ENCODE assay signal across 12 cellular contexts in genomic region chr12:34598851-34599529, GRCh38.
"Had no signal": no experiment of that assay in that cellular context is flagged by ENCODE, and none has a peak within 500 bp of the region (broad histone marks: within the 10 kb centered on the region; RNA-seq: fewer than 3 reads in every experiment).

No MANE protein-coding gene starts in this region.

- H3K36me3 ChIP-seq: breast epithelium, esophagus squamous epithelium, tibial artery had no signal

- DNase-seq: activated CD4-positive, alpha-beta T cell treated with anti-CD3 and anti-CD28 coated beads, Interleukin-2, amount 50 U/mL, for 4 hours; activated CD4-positive, CD25-positive, alpha-beta regulatory T cell; activated naive CD8-positive, alpha-beta T cell treated with anti-CD3 and anti-CD28 coated beads, Interleukin-2, amount 10 ng/mL, durations not matched to agents 7 days and 5 days; esophagus squamous epithelium; foreskin fibroblast; natural killer cell; occipital lobe; stimulated activated CD4-positive, alpha-beta T cell treated with anti-CD3 and anti-CD28 coated beads, Interleukin-15, amount 100 ng/mL, for 24 hours; stimulated activated CD4-positive, alpha-beta T cell treated with anti-CD3 and anti-CD28 coated beads, Interleukin-4, amount 100 ng/mL, for 4 hours had no signal

- H3K4me3 ChIP-seq: breast epithelium, dorsolateral prefrontal cortex, esophagus squamous epithelium, tibial artery had no signal

- H3K4me1 Mint-ChIP-seq: activated naive CD8-positive, alpha-beta T cell treated with anti-CD3 and anti-CD28 coated beads, Interleukin-2, amount 10 ng/mL, durations not matched to agents 7 days and 5 days; natural killer cell had no signal

- H3K4me3 Mint-ChIP-seq: activated naive CD8-positive, alpha-beta T cell treated with anti-CD3 and anti-CD28 coated beads, Interleukin-2, amount 10 ng/mL, durations not matched to agents 7 days and 5 days; natural killer cell had no signal

- ATAC-seq: natural killer cell had no signal

- H3K27me3 ChIP-seq: breast epithelium, esophagus squamous epithelium, tibial artery had no signal

- H3K27me3 Mint-ChIP-seq: activated naive CD8-positive, alpha-beta T cell treated with anti-CD3 and anti-CD28 coated beads, Interleukin-2, amount 10 ng/mL, durations not matched to agents 7 days and 5 days had no signal

- H3K27ac ChIP-seq: breast epithelium, dorsolateral prefrontal cortex, esophagus squamous epithelium, tibial artery had no signal

- H3K4me1 ChIP-seq: breast epithelium, esophagus squamous epithelium, tibial artery had no signal

- H3K27ac Mint-ChIP-seq: activated naive CD8-positive, alpha-beta T cell treated with anti-CD3 and anti-CD28 coated beads, Interleukin-2, amount 10 ng/mL, durations not matched to agents 7 days and 5 days; natural killer cell had no signal
